Comparison of ENCODE assay signal across 8 cellular contexts in genomic region chr1:53959664-53960250, GRCh38. TPM values are rescaled to one million over a fixed set of nuclear protein-coding genes. Genes with fewer than 3 reads are reported as not detected.
A peak's percentile ranks its signal among the peaks of the same experiment; 100 is the strongest.
DNase-seq lines count a peak whose midpoint lies in the region; ATAC-seq and TF ChIP-seq lines count a peak whose summit lies in the region.

No MANE protein-coding gene starts in this region.

- H2AFZ ChIP-seq in osteoblast (ENCODE audit: low read length) = no peak overlapping the region

- no peak overlapping the region for H3K4me2 ChIP-seq in osteoblast (ENCODE audit: insufficient read depth, low read length)

- no peak for ATAC-seq in activated naive CD8-positive, alpha-beta T cell treated with anti-CD3 and anti-CD28 coated beads, Interleukin-2, amount 50 U/mL, for 24 hours

- H3K4me1 ChIP-seq in osteoblast (ENCODE audit: insufficient read depth, low read length) = peaks cover 12% of the 10 kb centered on the region

- no peak overlapping the region for H3K27ac ChIP-seq in osteoblast (ENCODE audit: low read depth, low read length)

- peak; percentile 25 for DNase-seq in NCI-H2196 (lab: John Stamatoyannopoulos, UW; ENCODE audit: unreplicated experiment)
- no peak for DNase-seq in NCI-H2196 treated with DMSO at 0.1 percent for 48 hours (lab: John Stamatoyannopoulos, UW; ENCODE audit: unreplicated experiment)
- peak; percentile 30 for DNase-seq in NCI-H1694 treated with DMSO at 0.1 percent for 48 hours (lab: John Stamatoyannopoulos, UW)
- DNase-seq in dermis blood vessel endothelial cell = peak; percentile 58
- DNase-seq in osteoblast (ENCODE audit: insufficient read length, low spot score, missing footprints) = peak; percentile 66
- no peak for DNase-seq in hippocampal formation (lab: John Stamatoyannopoulos, UW)
- DNase-seq in activated naive CD8-positive, alpha-beta T cell treated with anti-CD3 and anti-CD28 coated beads, Interleukin-2, amount 50 U/mL, for 24 hours = no peak
- DNase-seq in cortex of kidney (lab: John Stamatoyannopoulos, UW) = no peak

- H3K27me3 Mint-ChIP-seq in activated naive CD8-positive, alpha-beta T cell treated with anti-CD3 and anti-CD28 coated beads, Interleukin-2, amount 50 U/mL, for 24 hours = no peaks in the 10 kb centered on the region

- no peaks in the 10 kb centered on the region for H3K27me3 ChIP-seq in osteoblast (ENCODE audit: insufficient read depth, low read length)

- H3K27ac Mint-ChIP-seq in activated naive CD8-positive, alpha-beta T cell treated with anti-CD3 and anti-CD28 coated beads, Interleukin-2, amount 50 U/mL, for 24 hours = no peak overlapping the region

- H3K36me3 Mint-ChIP-seq in activated naive CD8-positive, alpha-beta T cell treated with anti-CD3 and anti-CD28 coated beads, Interleukin-2, amount 50 U/mL, for 24 hours (ENCODE audit: low read depth) = peaks cover 32% of the 10 kb centered on the region

- peaks cover 11% of the 10 kb centered on the region for H4K20me1 ChIP-seq in osteoblast (ENCODE audit: insufficient read depth, low read length)

- TF ChIP-seq CTCF in osteoblast (IDR thresholded peaks at IDR 0.05; ENCODE audit: extremely low read depth, low read depth, low read length) = peak; percentile 55

- H3K79me2 ChIP-seq in osteoblast (ENCODE audit: insufficient read depth, low read length) = peaks cover 10% of the 10 kb centered on the region

- H3K36me3 ChIP-seq in osteoblast (ENCODE audit: insufficient read depth, low read length) = peaks cover 53% of the 10 kb centered on the region

- H3K9me3 ChIP-seq in osteoblast (ENCODE audit: low read depth, low read length) = no peaks in the 10 kb centered on the region

- H3K9me3 Mint-ChIP-seq in activated naive CD8-positive, alpha-beta T cell treated with anti-CD3 and anti-CD28 coated beads, Interleukin-2, amount 50 U/mL, for 24 hours = no peaks in the 10 kb centered on the region

- no peak overlapping the region for H3K4me3 ChIP-seq in osteoblast (ENCODE audit: insufficient read depth, low read length)

- H3K4me3 Mint-ChIP-seq in activated naive CD8-positive, alpha-beta T cell treated with anti-CD3 and anti-CD28 coated beads, Interleukin-2, amount 50 U/mL, for 24 hours = no peak overlapping the region

- H3K4me1 Mint-ChIP-seq in activated naive CD8-positive, alpha-beta T cell treated with anti-CD3 and anti-CD28 coated beads, Interleukin-2, amount 50 U/mL, for 24 hours = peaks cover 5% of the 10 kb centered on the region

RNA-seq across cellular contexts. Expression of gene LRRC42, which starts 13.6 kb away (rescaled TPM):
- total RNA-seq in dermis blood vessel endothelial cell (23.6 and 28.2 TPM in 2 replicates), osteoblast (38.7 and 43.9 TPM in 2 replicates)

RNA-seq across cellular contexts. Expression of gene IFT25, which starts 14.3 kb away (rescaled TPM):
- 12.6 and 20.8 TPM in 2 replicates for total RNA-seq in dermis blood vessel endothelial cell
- 21.7 and 22.7 TPM in 2 replicates for total RNA-seq in osteoblast

RNA-seq across cellular contexts. Expression of gene LDLRAD1, which starts 58.2 kb away (rescaled TPM):
- not detected in 2 replicates for total RNA-seq in dermis blood vessel endothelial cell
- total RNA-seq in osteoblast = not detected in 2 replicates

Comparison
In these comparisons a context has a peak if more than half of its experiments do, and no peak if none do; other contexts are left out.
1. DNase-seq: peak in NCI-H2196 (single experiment), NCI-H1694 treated with DMSO at 0.1 percent for 48 hours (single experiment), dermis blood vessel endothelial cell (single experiment) and osteoblast (single experiment); none in NCI-H2196 treated with DMSO at 0.1 percent for 48 hours (single experiment), hippocampal formation (0 of 2), activated naive CD8-positive, alpha-beta T cell treated with anti-CD3 and anti-CD28 coated beads, Interleukin-2, amount 50 U/mL, for 24 hours (single experiment) and cortex of kidney (single experiment).